In the genomic region with DNA sequence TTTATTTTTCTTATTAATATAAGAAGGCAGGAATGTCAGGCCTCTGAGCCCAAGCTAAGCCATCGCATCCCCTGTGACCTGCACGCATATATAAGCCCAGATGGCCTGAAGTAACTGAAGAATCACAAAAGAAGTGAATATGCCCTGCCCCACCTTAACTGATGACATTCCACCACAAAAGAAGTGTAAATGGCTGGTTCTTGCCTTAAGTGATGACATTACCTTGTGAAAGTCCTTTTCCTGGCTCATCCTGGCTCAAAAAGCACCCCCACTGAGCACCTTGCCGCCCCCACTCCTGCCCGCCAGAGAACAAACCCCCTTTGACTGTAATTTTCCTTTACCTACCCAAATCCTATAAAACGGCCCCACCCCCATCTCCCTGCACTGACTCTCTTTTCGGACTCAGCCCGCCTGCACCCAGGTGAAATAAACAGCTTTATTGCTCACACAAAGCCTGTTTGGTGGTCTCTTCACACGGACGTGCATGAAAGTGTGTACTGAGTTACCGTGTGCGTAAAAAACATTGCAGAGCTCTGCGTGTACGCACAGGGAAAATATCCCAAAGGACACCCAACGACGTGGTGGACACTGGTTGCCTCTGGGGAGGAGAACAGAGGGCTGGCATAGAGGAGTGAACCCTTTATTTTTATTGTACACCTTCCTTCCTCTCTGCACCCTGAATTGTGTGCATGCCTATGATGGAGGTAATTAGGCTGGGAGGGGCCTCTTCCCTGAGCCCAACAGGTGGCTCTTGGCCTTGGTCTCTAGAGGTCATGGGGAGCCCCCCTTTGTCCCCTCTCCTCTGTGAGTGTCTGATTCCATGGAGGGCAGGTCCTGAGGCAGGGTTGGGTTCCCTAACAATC, we compare ENCODE assay signal across 7 cellular contexts.
A peak's percentile ranks its signal among the peaks of the same experiment; 100 is the strongest.
DNase-seq lines count a peak whose midpoint lies in the region; ATAC-seq and TF ChIP-seq lines count a peak whose summit lies in the region.
"Not testable (repeated sequence)": the region's sequence is repeated elsewhere in the genome, so short reads cannot be mapped to it uniquely, and the experiment has no call there.

No MANE protein-coding gene starts in this region.

- ATAC-seq in WTC11: peak; percentile 67
- peak; percentile 12 to 51 for ATAC-seq in upper lobe of left lung (ENCODE audit: low FRiP score in 2 of 2)

- H3K36me3 ChIP-seq in HUES48 (ENCODE audit: control insufficient read depth, insufficient read depth, low read length); OCI-LY7 (ENCODE audit: insufficient read depth, low read length); iPS DF 6.9 (ENCODE audit: control insufficient read depth, insufficient read depth, low read length); iPS-20b (ENCODE audit: insufficient read depth, low read depth, low read length); upper lobe of left lung: not testable (repeated sequence)

- H3K9ac ChIP-seq in HUES48 (ENCODE audit: low read depth, low read length) (peak overlapping the region; percentile 45), iPS-20b (ENCODE audit: low read depth, low read length) (peak overlapping the region; percentile 88)

- H3K27me3 Mint-ChIP-seq in WTC11 (ENCODE audit: low read depth) (peaks cover 13% of the 10 kb centered on the region), neural crest cell (ENCODE audit: low read depth) (peaks cover 12% of the 10 kb centered on the region)

- POLR2A ChIA-PET in OCI-LY7 (lab: Charles Lee); WTC11 (lab: Charles Lee): not testable (repeated sequence)

- H3K9me3 ChIP-seq in HUES48 (ENCODE audit: control insufficient read depth, insufficient read depth, low read length); OCI-LY7 (ENCODE audit: low read length); iPS DF 6.9 (ENCODE audit: control insufficient read depth, insufficient read depth, low read length); iPS-20b (ENCODE audit: insufficient read depth, low read depth, low read length); upper lobe of left lung: not testable (repeated sequence)

- not testable (repeated sequence) for TF ChIP-seq POLR2A in upper lobe of left lung (IDR thresholded peaks at IDR 0.05)

- DNase-seq in OCI-LY7 (ENCODE audit: low spot score); WTC11 (ENCODE audit: low spot score); iPS DF 6.9 (ENCODE audit: low read depth, low spot score); neural crest cell (ENCODE audit: low read depth, low spot score); upper lobe of left lung: not testable (repeated sequence)

- peaks cover 15% of the 10 kb centered on the region for H3K4me1 ChIP-seq in HUES48 (ENCODE audit: control insufficient read depth, insufficient read depth, low read length)
- not testable (repeated sequence) for H3K4me1 ChIP-seq in OCI-LY7 (ENCODE audit: insufficient read depth, low read length, poor library complexity, severe bottlenecking); iPS DF 6.9 (ENCODE audit: control insufficient read depth, insufficient read depth, low read length); upper lobe of left lung
- peaks cover 14% of the 10 kb centered on the region for H3K4me1 ChIP-seq in iPS-20b (ENCODE audit: insufficient read depth, low read length)

- not testable (repeated sequence) for H3K4me2 ChIP-seq in OCI-LY7 (ENCODE audit: low read length)

- H3K27ac Mint-ChIP-seq in WTC11: peak overlapping the region; percentile 99
- H3K27ac Mint-ChIP-seq in neural crest cell (ENCODE audit: unreplicated experiment): peak overlapping the region; percentile 19

- peaks cover 15% of the 10 kb centered on the region for H3K36me3 Mint-ChIP-seq in WTC11
- H3K36me3 Mint-ChIP-seq in neural crest cell (ENCODE audit: low read depth): not testable (repeated sequence)

- not testable (repeated sequence) for H3K79me2 ChIP-seq in OCI-LY7 (ENCODE audit: insufficient read depth, low read depth, low read length)

- intact Hi-C loops in OCI-LY7 (cut with micrococcal nuclease; ENCODE audit: unreplicated experiment): loop anchor here (10.0 kb wide), 1 partner anchor 633 kb away; no protein-coding TSS in a partner anchor

- peak overlapping the region; percentile 2; the same call in 1 of the 2 replicates for H3K4me3 Mint-ChIP-seq in WTC11
- not testable (repeated sequence) for H3K4me3 Mint-ChIP-seq in neural crest cell

- not testable (repeated sequence) for H3K4me3 ChIP-seq in HUES48 (ENCODE audit: low read depth, low read length); OCI-LY7 (ENCODE audit: low read depth, low read length, poor library complexity, severe bottlenecking); iPS DF 6.9 (ENCODE audit: low read length); iPS-20b (ENCODE audit: low read length); upper lobe of left lung

- not testable (repeated sequence) for H2AFZ ChIP-seq in OCI-LY7 (ENCODE audit: low read length)

- H3K27me3 ChIP-seq in HUES48 (ENCODE audit: control insufficient read depth, insufficient read depth, low read length); iPS DF 6.9 (ENCODE audit: control insufficient read depth, insufficient read depth, low read length); iPS-20b (ENCODE audit: insufficient read depth, low read length); upper lobe of left lung: not testable (repeated sequence)

- no CpG with 5 or more reads among the region's 15 CpGs for WGBS in iPS DF 6.9 (ENCODE audit: insufficient coverage, insufficient read length)
- WGBS in upper lobe of left lung, 2 donors: 90 to 91% methylated on average over 15 of the region's 15 CpGs

- BruUV-seq in OCI-LY7 (replicated peaks; lab: Mats Ljungman, UMichigan): TSS peak; percentile 37

- TF ChIP-seq CTCF in OCI-LY7 (conservative IDR thresholded peaks at IDR 0.05; ENCODE audit: low read length); WTC11 (IDR thresholded peaks at IDR 0.05); neural crest cell (conservative IDR thresholded peaks at IDR 0.05); upper lobe of left lung (IDR thresholded peaks at IDR 0.05): not testable (repeated sequence)

- CTCF ChIA-PET in OCI-LY7 (lab: Charles Lee; ENCODE audit: unreplicated experiment): not testable (repeated sequence)
- CTCF ChIA-PET in WTC11 (lab: Charles Lee): interaction anchor here (0.6 to 1.2 kb wide), 3 partner anchors 9 to 70 kb away, joined by 3 read pairs; no protein-coding TSS in a partner anchor

- not testable (repeated sequence) for H4K20me1 ChIP-seq in OCI-LY7 (ENCODE audit: insufficient read depth, low read length)

- TF ChIP-seq EP300 in upper lobe of left lung (IDR thresholded peaks at IDR 0.05): not testable (repeated sequence)

- H3K9me2 ChIP-seq in OCI-LY7 (ENCODE audit: insufficient read depth, low read length): not testable (repeated sequence)

- H3K4me1 Mint-ChIP-seq in WTC11: peaks cover 60% of the 10 kb centered on the region
- peaks cover 31% of the 10 kb centered on the region for H3K4me1 Mint-ChIP-seq in neural crest cell

- peaks cover 23% of the 10 kb centered on the region for H3K9me3 Mint-ChIP-seq in WTC11
- not testable (repeated sequence) for H3K9me3 Mint-ChIP-seq in neural crest cell

- H3K27ac ChIP-seq in HUES48 (ENCODE audit: low read depth, low read length): peak overlapping the region; percentile 91
- not testable (repeated sequence) for H3K27ac ChIP-seq in OCI-LY7 (ENCODE audit: low read depth, low read length, poor library complexity, severe bottlenecking); upper lobe of left lung
- peak overlapping the region; percentile 37 for H3K27ac ChIP-seq in iPS DF 6.9 (ENCODE audit: low read length)
- H3K27ac ChIP-seq in iPS-20b (ENCODE audit: low read length): peak overlapping the region; percentile 97

TF ChIP-seq in WTC11, 78 proteins besides CTCF, POLR2A, EP300 and RAD21:
- peak; percentile 64; the same call in 1 of the 2 replicates for TF ChIP-seq TEAD1 (CRISPR knock-in tag; IDR thresholded peaks at IDR 0.05)
